ENCODE assay signal across 8 cellular contexts in the genomic region with DNA sequence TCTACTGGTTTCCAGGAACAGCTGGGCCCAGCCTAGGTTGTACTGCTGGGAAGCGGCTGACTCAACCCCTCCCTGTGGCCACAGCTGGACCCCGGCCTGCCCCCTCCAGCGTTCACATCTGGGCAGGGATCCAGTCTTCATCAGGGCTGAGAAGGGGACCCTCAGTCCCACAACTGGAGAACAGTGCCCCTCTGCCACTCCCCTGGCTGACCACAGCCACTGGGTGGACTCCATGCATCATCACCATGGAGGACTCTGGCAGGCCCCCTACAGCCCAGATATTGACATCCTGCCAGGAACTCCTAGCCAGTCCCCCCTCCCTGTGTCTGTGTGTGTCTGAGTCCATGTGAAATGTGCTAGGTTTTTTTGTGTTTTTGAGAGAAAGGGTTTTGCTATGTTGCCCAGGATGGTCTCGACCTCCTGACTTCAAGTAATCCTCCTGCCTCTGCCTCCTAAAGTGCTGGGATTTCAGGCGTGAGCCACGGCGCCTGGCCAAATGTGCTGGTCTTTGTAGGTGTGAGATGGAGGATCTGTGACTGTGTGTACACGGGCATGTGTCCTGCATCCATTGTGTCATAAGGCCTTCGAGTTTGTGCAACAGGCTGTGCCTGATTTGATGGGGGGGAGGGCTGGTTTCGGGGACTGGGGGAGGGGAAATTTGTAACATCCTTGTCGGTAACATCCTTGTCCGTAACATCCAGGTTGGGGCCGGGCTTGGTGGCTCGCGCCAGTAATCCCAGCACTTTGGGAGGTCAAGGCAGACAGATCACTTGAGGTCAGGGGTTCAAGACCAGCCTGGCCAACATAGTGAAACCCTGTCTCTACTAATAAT. TPM values are rescaled to one million over a fixed set of nuclear protein-coding genes. Genes with fewer than 3 reads are reported as not detected.
DNase-seq lines count a peak whose midpoint lies in the region; ATAC-seq and TF ChIP-seq lines count a peak whose summit lies in the region.

No MANE protein-coding gene starts in this region.

- 45 to 57% methylated on average over 15 of the region's 15 CpGs for WGBS in tibial nerve, 2 donors

- H3K9me3 Mint-ChIP-seq in central memory CD8-positive, alpha-beta T cell = no peaks in the 10 kb centered on the region

- H2AFZ ChIP-seq in OCI-LY7 (ENCODE audit: low read length) = peak overlapping the region; percentile 81; the same call in 1 of the 2 replicates

- POLR2A ChIA-PET in OCI-LY7 (lab: Charles Lee) = interaction anchor here (0.6 kb wide), 1 partner anchor 98 kb away, joined by 3 read pairs; a partner anchor contains a TSS

- peak overlapping the region; percentile 78 for H3K27ac Mint-ChIP-seq in central memory CD8-positive, alpha-beta T cell (ENCODE audit: low read depth)

- no peaks in the 10 kb centered on the region for H3K27me3 Mint-ChIP-seq in central memory CD8-positive, alpha-beta T cell

- DNase-seq in activated CD8-positive, alpha-beta memory T cell treated with anti-CD3 and anti-CD28 coated beads, Interleukin-2, amount 50 U/mL, for 48 hours = peak; percentile 62
- DNase-seq in activated CD8-positive, alpha-beta memory T cell treated with anti-CD3 and anti-CD28 coated beads for 24 hours = no peak
- DNase-seq in OCI-LY7 (ENCODE audit: low spot score) (peak; percentile 23), lower lobe of right lung (no peak), tibial nerve (ENCODE audit: low spot score in 2 of 2) (no peak), iPS-NIHi11 (ENCODE audit: low spot score) (no peak), pons (ENCODE audit: low spot score) (no peak)
- DNase-seq in central memory CD8-positive, alpha-beta T cell (ENCODE audit: low spot score in 2 of 2) = no peak

- TF ChIP-seq POLR2A in tibial nerve (IDR thresholded peaks at IDR 0.05) = no peak

- H3K36me3 ChIP-seq in OCI-LY7 (ENCODE audit: insufficient read depth, low read length) (no peaks in the 10 kb centered on the region), lower lobe of right lung (peaks cover 1% of the 10 kb centered on the region), tibial nerve (no peaks in the 10 kb centered on the region)

- peak overlapping the region; percentile 69 for H3K4me3 ChIP-seq in OCI-LY7 (ENCODE audit: low read depth, low read length, poor library complexity, severe bottlenecking)
- peak overlapping the region; percentile 71 for H3K4me3 ChIP-seq in lower lobe of right lung
- H3K4me3 ChIP-seq in tibial nerve = peak overlapping the region in 2 of 4 donors; percentile 59 to 81

- no peaks in the 10 kb centered on the region for H3K9me3 ChIP-seq in OCI-LY7 (ENCODE audit: low read length)
- H3K9me3 ChIP-seq in lower lobe of right lung = no peaks in the 10 kb centered on the region
- no peaks in the 10 kb centered on the region for H3K9me3 ChIP-seq in tibial nerve

- H4K20me1 ChIP-seq in OCI-LY7 (ENCODE audit: insufficient read depth, low read length) = no peaks in the 10 kb centered on the region

- H3K4me2 ChIP-seq in OCI-LY7 (ENCODE audit: low read length) = peak overlapping the region; percentile 96

- H3K27me3 ChIP-seq in lower lobe of right lung (ENCODE audit: low read depth) (no peaks in the 10 kb centered on the region), tibial nerve (no peaks in the 10 kb centered on the region)

- CTCF ChIA-PET in OCI-LY7 (lab: Charles Lee; ENCODE audit: unreplicated experiment) = interaction anchor here (2.8 kb wide), 1 partner anchor 13 kb away, joined by 20 read pairs; a partner anchor contains a TSS

- H3K27ac ChIP-seq in OCI-LY7 (ENCODE audit: low read depth, low read length, poor library complexity, severe bottlenecking) (peak overlapping the region; percentile 56), lower lobe of right lung (peak overlapping the region; percentile 95), tibial nerve (peak overlapping the region; percentile 93 to 98 (median 94))

- no peak for ATAC-seq in central memory CD8-positive, alpha-beta T cell (replicated peaks; ENCODE audit: extremely low read depth, poor library complexity, severe bottlenecking)
- no peak for ATAC-seq in lower lobe of right lung

- no peaks in the 10 kb centered on the region for H3K9me2 ChIP-seq in OCI-LY7 (ENCODE audit: insufficient read depth, low read length)

- peak overlapping the region; percentile 81 for H3K4me3 Mint-ChIP-seq in central memory CD8-positive, alpha-beta T cell

- no peaks in the 10 kb centered on the region for H3K79me2 ChIP-seq in OCI-LY7 (ENCODE audit: insufficient read depth, low read depth, low read length)

- no peak for TF ChIP-seq EP300 in tibial nerve (IDR thresholded peaks at IDR 0.05)

- intact Hi-C loops in OCI-LY7 (cut with micrococcal nuclease; ENCODE audit: unreplicated experiment) (no loop called here), lower lobe of right lung (cut with DNase I) (no loop called here)

- peaks cover 59% of the 10 kb centered on the region for H3K4me1 ChIP-seq in OCI-LY7 (ENCODE audit: insufficient read depth, low read length, poor library complexity, severe bottlenecking)
- peaks cover 65% of the 10 kb centered on the region for H3K4me1 ChIP-seq in lower lobe of right lung
- peaks cover 0 to 69% (median 56%) of the 10 kb centered on the region in 4 donors for H3K4me1 ChIP-seq in tibial nerve

- no TSS peak for BruUV-seq in OCI-LY7 (replicated peaks; lab: Mats Ljungman, UMichigan)

- H3K36me3 Mint-ChIP-seq in central memory CD8-positive, alpha-beta T cell (ENCODE audit: insufficient read depth) = peaks cover 18% of the 10 kb centered on the region

- H3K4me1 Mint-ChIP-seq in central memory CD8-positive, alpha-beta T cell = peaks cover 21% of the 10 kb centered on the region

- TF ChIP-seq CTCF in OCI-LY7 (conservative IDR thresholded peaks at IDR 0.05; ENCODE audit: low read length) (peak; percentile 42), lower lobe of right lung (IDR thresholded peaks at IDR 0.05) (no peak), tibial nerve (IDR thresholded peaks at IDR 0.05) (no peak)

RNA-seq across cellular contexts. Expression of a gene that starts 4.0 kb away (rescaled TPM):
- 7.4 and 9.1 TPM in 2 replicates for total RNA-seq in OCI-LY7 (2014; rRNA removed; shearing (Covaris generic))
- total RNA-seq in OCI-LY7 (2022) (28.8 and 29.4 TPM in 2 replicates), lower lobe of right lung (57.5 TPM), tibial nerve (100 to 1,000 TPM in 1 of 4 donors, 10 to 100 TPM in 3; 27.3 to 109 (median 50.2) TPM)

RNA-seq across cellular contexts. Expression of a gene that starts 11.9 kb away (rescaled TPM):
- 43.7 and 45.5 TPM in 2 replicates for total RNA-seq in OCI-LY7 (2014; rRNA removed; shearing (Covaris generic))
- total RNA-seq in OCI-LY7 (2022) (31.8 TPM in 2 replicates), lower lobe of right lung (131 TPM), tibial nerve (100 to 1,000 TPM; 421 to 676 (median 613) TPM)

RNA-seq across cellular contexts. Expression of a gene that starts 22.2 kb away (rescaled TPM):
- total RNA-seq in OCI-LY7 (2014; rRNA removed; shearing (Covaris generic)) = 344 and 399 TPM in 2 replicates
- total RNA-seq in OCI-LY7 (2022) (345 and 357 TPM in 2 replicates), lower lobe of right lung (101 TPM), tibial nerve (100 to 1,000 TPM; 129 to 182 (median 163) TPM)

RNA-seq across cellular contexts. Expression of a gene that starts 22.5 kb away (rescaled TPM):
- not detected in 2 replicates for total RNA-seq in OCI-LY7 (2014; rRNA removed; shearing (Covaris generic))
- 42.7 and 42.8 TPM in 2 replicates for total RNA-seq in OCI-LY7 (2022)
- 1.5 TPM for total RNA-seq in lower lobe of right lung
- 1 to 10 TPM in 1 of 4 donors, not detected in 3; 4.8 TPM for total RNA-seq in tibial nerve

RNA-seq across cellular contexts. Expression of a gene that starts 27.0 kb away (rescaled TPM):
- 115 and 130 TPM in 2 replicates for total RNA-seq in OCI-LY7 (2014; rRNA removed; shearing (Covaris generic))
- total RNA-seq in OCI-LY7 (2022) (86.0 and 90.5 TPM in 2 replicates), lower lobe of right lung (10.9 TPM), tibial nerve (1 to 10 TPM; 5.4 to 8.6 (median 6.7) TPM)

Comparison
In these comparisons a context has a peak if more than half of its experiments do, and no peak if none do; other contexts are left out.
1. DNase-seq: peak in activated CD8-positive, alpha-beta memory T cell treated with anti-CD3 and anti-CD28 coated beads, Interleukin-2, amount 50 U/mL, for 48 hours (single experiment) and OCI-LY7 (single experiment); none in activated CD8-positive, alpha-beta memory T cell treated with anti-CD3 and anti-CD28 coated beads for 24 hours (single experiment), central memory CD8-positive, alpha-beta T cell (0 of 2), lower lobe of right lung (single experiment), tibial nerve (0 of 2), iPS-NIHi11 (single experiment) and pons (single experiment).
2. Peak in every context shown above with its lines, with median percentiles within 50 percentile points of each other: H3K27ac ChIP-seq.